10 cellular contexts compared by ENCODE assay signal in genomic region chr1:226637147-226637935, GRCh38.
A peak's percentile ranks its signal among the peaks of the same experiment; 100 is the strongest.
DNase-seq lines count a peak whose midpoint lies in the region; ATAC-seq and TF ChIP-seq lines count a peak whose summit lies in the region.
"Had no signal": no experiment of that assay in that cellular context is flagged by ENCODE, and none has a peak within 500 bp of the region (broad histone marks: within the 10 kb centered on the region; RNA-seq: fewer than 3 reads in every experiment).

No MANE protein-coding gene starts in this region.

- H3K4me3 ChIP-seq in gastroesophageal sphincter = no peak overlapping the region
- H3K4me3 ChIP-seq in psoas muscle = no peak overlapping the region

- no peak for TF ChIP-seq EP300 in gastroesophageal sphincter (IDR thresholded peaks at IDR 0.05)

- WGBS in gastroesophageal sphincter (ENCODE audit: low coverage in 1 of 2), 2 donors = 29 to 53% methylated on average over 6 to 12 of the region's 29 CpGs
- 51 to 59% (median 56%) methylated on average over 29 of the region's 29 CpGs for WGBS in psoas muscle, 3 donors

- peaks cover 3 to 36% (median 23%) of the 10 kb centered on the region in 3 donors for H3K4me1 ChIP-seq in gastroesophageal sphincter
- H3K4me1 ChIP-seq in psoas muscle = peaks cover 20% of the 10 kb centered on the region

- no peaks in the 10 kb centered on the region for H3K9me3 ChIP-seq in gastroesophageal sphincter
- no peaks in the 10 kb centered on the region for H3K9me3 ChIP-seq in psoas muscle

- peaks cover 0 to 92% of the 10 kb centered on the region in 2 donors for H3K36me3 ChIP-seq in gastroesophageal sphincter
- H3K36me3 ChIP-seq in psoas muscle (ENCODE audit: insufficient read depth in 1 of 2, low read depth in 1 of 2) = peaks cover 0 to 18% of the 10 kb centered on the region in 2 donors

- intact Hi-C loops in psoas muscle (cut with DNase I) = loop anchor here (5.0 kb wide), 2 partner anchors 50 to 100 kb away; partner anchors contain the start of gene ITPKB (in 2 of the 2)

- DNase-seq in ELR (ENCODE audit: low read depth) = peak; percentile 11
- DNase-seq in SK-N-DZ (ENCODE audit: low spot score) = peak; percentile 30
- DNase-seq in psoas muscle = peak; percentile 57 to 76
- no peak for DNase-seq in NCI-H510A treated with DMSO at 0.1 percent for 48 hours (lab: John Stamatoyannopoulos, UW)
- DNase-seq in NCI-H2081 (lab: John Stamatoyannopoulos, UW) = no peak
- no peak for DNase-seq in midbrain (lab: John Stamatoyannopoulos, UW)
- DNase-seq: SIG-M5, small intestine had no signal

- H3K27ac ChIP-seq in gastroesophageal sphincter (peak overlapping the region in 3 of 4 donors; percentile 3 to 87 (median 84)), psoas muscle (peak overlapping the region; percentile 42)

- ATAC-seq in gastroesophageal sphincter (peak; percentile 56), psoas muscle (peak; percentile 49 to 77 (median 62)), HG03095 (IDR thresholded peaks at IDR 0.05; ENCODE audit: unreplicated experiment) (no peak)

- H3K27me3 ChIP-seq in gastroesophageal sphincter = no peaks in the 10 kb centered on the region
- no peaks in the 10 kb centered on the region for H3K27me3 ChIP-seq in psoas muscle (ENCODE audit: insufficient read depth in 3 of 3, low read length in 2 of 3)

- TF ChIP-seq CTCF in gastroesophageal sphincter (IDR thresholded peaks at IDR 0.05) (peak in 3 of 4 experiments; percentile 66 to 68 (median 66)), psoas muscle (IDR thresholded peaks at IDR 0.05) (peak; percentile 52)

- TF ChIP-seq POLR2A in gastroesophageal sphincter (IDR thresholded peaks at IDR 0.05) = no peak

Comparison
In these comparisons a context has a peak if more than half of its experiments do, and no peak if none do; other contexts are left out.
1. DNase-seq: peak in ELR (single experiment), SK-N-DZ (single experiment) and psoas muscle (2 of 2); none in NCI-H510A treated with DMSO at 0.1 percent for 48 hours (single experiment), NCI-H2081 (0 of 2) and midbrain (single experiment).